ENCODE assay signal across 17 cellular contexts in the genomic region with DNA sequence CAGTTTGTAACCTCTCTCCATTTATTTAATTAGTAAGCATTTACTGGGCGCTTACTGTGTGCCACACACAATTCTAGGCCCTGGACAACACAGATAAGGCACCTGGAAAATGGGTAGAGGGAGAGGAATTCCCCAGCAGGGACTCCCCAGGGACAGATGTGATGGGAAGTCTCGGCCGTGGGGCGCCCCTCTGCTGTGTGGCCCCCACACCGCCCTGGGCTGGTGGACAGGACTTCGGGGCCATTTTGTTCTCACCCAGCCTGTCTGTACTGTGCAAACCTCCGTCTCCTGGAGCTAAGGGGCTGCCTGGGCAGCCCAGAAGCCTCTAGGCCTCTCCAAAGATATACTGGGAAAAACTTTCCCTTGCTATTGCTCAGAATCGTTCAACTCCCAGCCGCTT.
"Had no signal": no experiment of that assay in that cellular context is flagged by ENCODE, and none has a peak within 500 bp of the region (broad histone marks: within the 10 kb centered on the region; RNA-seq: fewer than 3 reads in every experiment).

No MANE protein-coding gene starts in this region.

- DNase-seq: activated CD4-positive, CD25-positive, alpha-beta regulatory T cell treated with anti-CD3 and anti-CD28 coated beads, Interleukin-2, amount 50 U/mL, for 72 hours; activated naive CD8-positive, alpha-beta T cell treated with anti-CD3 and anti-CD28 coated beads for 36 hours; amygdala; body of pancreas; central memory CD4-positive, alpha-beta T cell; colonic mucosa; effector CD4-positive, alpha-beta T cell; hippocampal formation; left ventricle myocardium inferior; occipital lobe; stimulated activated CD4-positive, alpha-beta T cell treated with anti-CD3 and anti-CD28 coated beads, Interleukin-4, amount 100 ng/mL, for 24 hours; stimulated activated naive CD4-positive, alpha-beta T cell; substantia nigra; upper lobe of left lung had no signal

- H3K9me3 ChIP-seq: body of pancreas, colonic mucosa, esophagus muscularis mucosa, prostate gland, upper lobe of left lung had no signal

- H3K4me3 ChIP-seq: body of pancreas, colonic mucosa, esophagus muscularis mucosa, left ventricle myocardium inferior, prostate gland, skin epidermis, upper lobe of left lung had no signal

- ATAC-seq: body of pancreas had no signal

- H3K4me1 ChIP-seq: body of pancreas, prostate gland had no signal

- H3K27me3 ChIP-seq: body of pancreas, colonic mucosa, esophagus muscularis mucosa, upper lobe of left lung had no signal

- H3K27ac ChIP-seq: body of pancreas, esophagus muscularis mucosa, left ventricle myocardium inferior had no signal

- H3K36me3 ChIP-seq: colonic mucosa, esophagus muscularis mucosa, left ventricle myocardium inferior, prostate gland, upper lobe of left lung had no signal
